8 cellular contexts compared by ENCODE assay signal in genomic region chr14:104827173-104828055, GRCh38. TPM values are rescaled to one million over a fixed set of nuclear protein-coding genes. Genes with fewer than 3 reads are reported as not detected.
DNase-seq lines count a peak whose midpoint lies in the region; ATAC-seq and TF ChIP-seq lines count a peak whose summit lies in the region.

No MANE protein-coding gene starts in this region.

- no peak for ATAC-seq in HG02870 (IDR thresholded peaks at IDR 0.05; ENCODE audit: unreplicated experiment)

- H3K36me3 ChIP-seq in H7 (replicated peaks; ENCODE audit: control insufficient read depth, insufficient read depth, low read length) = no peaks in the 10 kb centered on the region
- H3K36me3 ChIP-seq in osteoblast (ENCODE audit: insufficient read depth, low read length) = no peaks in the 10 kb centered on the region

- H3K9me3 ChIP-seq in osteoblast (ENCODE audit: low read depth, low read length) = no peaks in the 10 kb centered on the region

- H2AFZ ChIP-seq in osteoblast (ENCODE audit: low read length) = peak overlapping the region; percentile 50

- no peak overlapping the region for H3K27ac ChIP-seq in osteoblast (ENCODE audit: low read depth, low read length)

- H3K4me3 ChIP-seq in H7 (ENCODE audit: insufficient read depth, low read depth, low read length) = peak overlapping the region; percentile 45
- peak overlapping the region; percentile 68 for H3K4me3 ChIP-seq in fibroblast of the aortic adventitia (ENCODE audit: low read depth, low read length)
- peak overlapping the region; percentile 62 for H3K4me3 ChIP-seq in osteoblast (ENCODE audit: insufficient read depth, low read length)

- peak; percentile 72 for DNase-seq in AG20443 (ENCODE audit: low spot score)
- peak; percentile 98 for DNase-seq in H7
- peak; percentile 14 to 15 for DNase-seq in NOMO-1 (lab: John Stamatoyannopoulos, UW; ENCODE audit: unreplicated experiment in 2 of 2)
- DNase-seq in activated T-cell treated with anti-CD3 and anti-CD28 coated beads, Interleukin-2, amount 50 U/mL, for 48 hours = peak; percentile 70 to 76
- DNase-seq in fibroblast of the aortic adventitia (ENCODE audit: low read depth) = peak; percentile 24
- peak; percentile 93 for DNase-seq in osteoblast (ENCODE audit: insufficient read length, low spot score, missing footprints)
- DNase-seq in occipital lobe (lab: John Stamatoyannopoulos, UW) = no peak

- no peaks in the 10 kb centered on the region for H3K79me2 ChIP-seq in osteoblast (ENCODE audit: insufficient read depth, low read length)

- H4K20me1 ChIP-seq in osteoblast (ENCODE audit: insufficient read depth, low read length) = no peaks in the 10 kb centered on the region

- peak overlapping the region; percentile 78 for H3K4me2 ChIP-seq in osteoblast (ENCODE audit: insufficient read depth, low read length)

- TF ChIP-seq CTCF in fibroblast of the aortic adventitia (IDR thresholded peaks at IDR 0.05; ENCODE audit: insufficient read depth, low read length) (peak; percentile 62), osteoblast (IDR thresholded peaks at IDR 0.05; ENCODE audit: extremely low read depth, low read depth, low read length) (peak; percentile 40)

- H3K4me1 ChIP-seq in osteoblast (ENCODE audit: insufficient read depth, low read length) = peaks cover 3% of the 10 kb centered on the region

- H3K27me3 ChIP-seq in H7 (ENCODE audit: control insufficient read depth, insufficient read depth, low read length) = peaks cover 10% of the 10 kb centered on the region
- no peaks in the 10 kb centered on the region for H3K27me3 ChIP-seq in osteoblast (ENCODE audit: insufficient read depth, low read length)

RNA-seq across cellular contexts. Expression of gene ZBTB42, which starts 26.5 kb away (rescaled TPM):
- 9.1 and 9.5 TPM in 2 replicates for total RNA-seq in H7 (2014; rRNA removed; shearing (Covaris generic))
- total RNA-seq in fibroblast of the aortic adventitia (ENCODE audit: low replicate concordance) (2.5 and 5.0 TPM in 2 replicates), osteoblast (2.9 TPM in 2 replicates), occipital lobe (0.94 TPM)

RNA-seq across cellular contexts. Expression of gene AKT1, which starts 31.9 kb away (rescaled TPM):
- total RNA-seq in H7 (2014; rRNA removed; shearing (Covaris generic)) = 152 and 165 TPM in 2 replicates
- total RNA-seq in fibroblast of the aortic adventitia (ENCODE audit: low replicate concordance) (93.1 and 127 TPM in 2 replicates), osteoblast (156 and 188 TPM in 2 replicates), occipital lobe (102 TPM)

RNA-seq across cellular contexts. Expression of gene CEP170B, which starts 37.7 kb away (rescaled TPM):
- 20.8 and 21.4 TPM in 2 replicates for total RNA-seq in H7 (2014; rRNA removed; shearing (Covaris generic))
- total RNA-seq in fibroblast of the aortic adventitia (ENCODE audit: low replicate concordance) = 8.2 and 18.2 TPM in 2 replicates
- 17.1 and 21.0 TPM in 2 replicates for total RNA-seq in osteoblast
- total RNA-seq in occipital lobe = 22.8 TPM
